16 cellular contexts compared by ENCODE assay signal in the genomic region with DNA sequence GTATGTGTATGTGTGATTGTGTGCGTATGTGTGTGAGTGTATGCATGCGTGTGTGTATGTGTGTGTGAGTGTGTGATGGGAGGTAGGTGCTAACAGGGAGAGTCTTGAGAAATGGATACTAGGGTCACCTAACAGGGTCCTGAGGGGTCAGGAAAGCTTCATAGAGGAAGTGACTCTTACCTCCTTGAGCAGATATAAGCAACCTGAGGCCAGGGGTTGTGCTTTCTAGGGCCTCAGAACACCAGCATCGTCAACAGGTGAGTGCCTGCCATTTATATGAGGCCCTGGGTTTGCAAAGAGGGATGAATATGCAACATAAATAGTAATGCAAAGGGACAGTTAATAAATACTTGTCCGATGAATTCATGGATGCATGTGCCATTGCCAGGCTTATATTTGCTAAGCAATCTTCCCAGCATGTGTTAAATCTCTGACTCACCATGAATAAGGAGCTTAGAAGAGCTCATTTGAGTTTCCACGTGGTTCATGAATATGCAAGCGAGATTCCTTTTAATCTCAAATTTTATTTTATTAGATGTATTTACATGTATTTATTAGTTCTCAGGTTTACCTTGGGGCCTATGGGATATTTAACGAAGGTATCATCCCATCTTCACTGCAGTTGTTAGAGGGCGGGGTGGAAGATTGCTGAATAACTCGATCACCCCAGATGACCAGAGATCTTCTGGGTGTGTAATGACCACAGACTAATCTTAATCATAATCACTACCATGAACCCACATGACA.
A peak's percentile ranks its signal among the peaks of the same experiment; 100 is the strongest.
DNase-seq lines count a peak whose midpoint lies in the region; ATAC-seq and TF ChIP-seq lines count a peak whose summit lies in the region.
"Had no signal": no experiment of that assay in that cellular context is flagged by ENCODE, and none has a peak within 500 bp of the region (broad histone marks: within the 10 kb centered on the region; RNA-seq: fewer than 3 reads in every experiment).

No MANE protein-coding gene starts in this region.

- DNase-seq in AG09309 (ENCODE audit: low read depth) (peak; percentile 71), HCEC 1CT (peak; percentile 95), RWPE2 (ENCODE audit: low spot score) (no peak), fibroblast of the conjunctiva (ENCODE audit: low read depth) (peak; percentile 54), iPS-NIHi7 (ENCODE audit: extremely low spot score) (no peak), neural progenitor cell (ENCODE audit: low spot score) (no peak), GOT3 (lab: John Stamatoyannopoulos, UW) (no peak)
- DNase-seq: activated effector memory CD4-positive, alpha-beta T cell treated with Interleukin-2 at 50 U/mL for 16 hours; Caco-2; MM.1S; Peyer's patch; stimulated activated CD4-positive, alpha-beta T cell treated with anti-CD3 and anti-CD28 coated beads, Interleukin-4, amount 100 ng/mL, for 1 hour had no signal

- H3K27ac ChIP-seq in RWPE2 (ENCODE audit: poor library complexity, severe bottlenecking): peak overlapping the region; percentile 8
- no peak overlapping the region for H3K27ac ChIP-seq in neural progenitor cell
- H3K27ac ChIP-seq: Peyer's patch, testis had no signal

- no peaks in the 10 kb centered on the region for H3K79me2 ChIP-seq in neural progenitor cell (ENCODE audit: low read depth)

- no peak overlapping the region for H3K9ac ChIP-seq in neural progenitor cell

- no peak overlapping the region for H3K4me3 ChIP-seq in AG09309 (ENCODE audit: control insufficient read depth, low read depth, low read length)
- no peak overlapping the region for H3K4me3 ChIP-seq in RWPE2 (ENCODE audit: severe bottlenecking)
- no peak overlapping the region for H3K4me3 ChIP-seq in neural progenitor cell
- H3K4me3 ChIP-seq: Peyer's patch, testis had no signal

- H3K27me3 ChIP-seq in RWPE2 (ENCODE audit: insufficient read depth, poor library complexity, severe bottlenecking) (no peaks in the 10 kb centered on the region), neural progenitor cell (no peaks in the 10 kb centered on the region)
- H3K27me3 ChIP-seq: Peyer's patch, testis had no signal

- H3K4me1 Mint-ChIP-seq in neural progenitor cell: peaks cover 5% of the 10 kb centered on the region
- H3K4me1 Mint-ChIP-seq: neural crest cell, WTC11 had no signal

- H3K4me3 Mint-ChIP-seq in neural progenitor cell: no peak overlapping the region
- H3K4me3 Mint-ChIP-seq: neural crest cell, WTC11 had no signal

- H3K9me3 ChIP-seq in RWPE2 (ENCODE audit: severe bottlenecking): no peaks in the 10 kb centered on the region
- no peaks in the 10 kb centered on the region for H3K9me3 ChIP-seq in neural progenitor cell (ENCODE audit: low read depth)
- H3K9me3 ChIP-seq: Caco-2, Peyer's patch, testis had no signal

- no peak overlapping the region for H3K4me2 ChIP-seq in neural progenitor cell

- no peak for TF ChIP-seq CTCF in AG09309 (IDR thresholded peaks at IDR 0.05; ENCODE audit: control insufficient read depth, insufficient read depth, low read depth, low read length, missing control alignments)
- no peak for TF ChIP-seq CTCF in RWPE2 (IDR thresholded peaks at IDR 0.05; ENCODE audit: poor library complexity, severe bottlenecking)
- no peak for TF ChIP-seq CTCF in neural progenitor cell (IDR thresholded peaks at IDR 0.05)

- H2AFZ ChIP-seq in neural progenitor cell (replicated peaks): no peak overlapping the region

- H3K4me1 ChIP-seq in RWPE2 (ENCODE audit: insufficient read depth, poor library complexity, severe bottlenecking) (peaks cover 11% of the 10 kb centered on the region), neural progenitor cell (no peaks in the 10 kb centered on the region)
- H3K4me1 ChIP-seq: Caco-2, Peyer's patch, testis had no signal

- H3K27me3 Mint-ChIP-seq in neural progenitor cell (ENCODE audit: insufficient read depth, low read depth): peaks cover 4% of the 10 kb centered on the region

- no peak overlapping the region for H3K27ac Mint-ChIP-seq in neural progenitor cell
- H3K27ac Mint-ChIP-seq: WTC11 had no signal

- H3K36me3 Mint-ChIP-seq in neural progenitor cell: no peaks in the 10 kb centered on the region
- H3K36me3 Mint-ChIP-seq: WTC11 had no signal

- H3F3A ChIP-seq in neural progenitor cell (ENCODE audit: low read depth): no peaks in the 10 kb centered on the region

- H3K9me3 Mint-ChIP-seq in neural progenitor cell: peaks cover 2% of the 10 kb centered on the region
- H3K9me3 Mint-ChIP-seq: neural crest cell, WTC11 had no signal

- ATAC-seq in RWPE2 (ENCODE audit: low read depth): peak; percentile 94
- no peak for ATAC-seq in GM18870 (IDR thresholded peaks at IDR 0.05; ENCODE audit: unreplicated experiment)
- ATAC-seq: WTC11 had no signal

- H3K36me3 ChIP-seq in RWPE2 (ENCODE audit: low read depth) (no peaks in the 10 kb centered on the region), neural progenitor cell (no peaks in the 10 kb centered on the region)
- H3K36me3 ChIP-seq: Peyer's patch had no signal

- H4K20me1 ChIP-seq in neural progenitor cell (ENCODE audit: low read depth): no peaks in the 10 kb centered on the region

Comparison
In these comparisons a context has a peak if more than half of its experiments do, and no peak if none do; other contexts are left out.
1. DNase-seq: peak in AG09309 (single experiment), HCEC 1CT (single experiment) and fibroblast of the conjunctiva (single experiment); none in RWPE2 (single experiment), iPS-NIHi7 (single experiment), neural progenitor cell (single experiment) and GOT3 (single experiment).